ENCODE assay signal across 8 cellular contexts in the genomic region with DNA sequence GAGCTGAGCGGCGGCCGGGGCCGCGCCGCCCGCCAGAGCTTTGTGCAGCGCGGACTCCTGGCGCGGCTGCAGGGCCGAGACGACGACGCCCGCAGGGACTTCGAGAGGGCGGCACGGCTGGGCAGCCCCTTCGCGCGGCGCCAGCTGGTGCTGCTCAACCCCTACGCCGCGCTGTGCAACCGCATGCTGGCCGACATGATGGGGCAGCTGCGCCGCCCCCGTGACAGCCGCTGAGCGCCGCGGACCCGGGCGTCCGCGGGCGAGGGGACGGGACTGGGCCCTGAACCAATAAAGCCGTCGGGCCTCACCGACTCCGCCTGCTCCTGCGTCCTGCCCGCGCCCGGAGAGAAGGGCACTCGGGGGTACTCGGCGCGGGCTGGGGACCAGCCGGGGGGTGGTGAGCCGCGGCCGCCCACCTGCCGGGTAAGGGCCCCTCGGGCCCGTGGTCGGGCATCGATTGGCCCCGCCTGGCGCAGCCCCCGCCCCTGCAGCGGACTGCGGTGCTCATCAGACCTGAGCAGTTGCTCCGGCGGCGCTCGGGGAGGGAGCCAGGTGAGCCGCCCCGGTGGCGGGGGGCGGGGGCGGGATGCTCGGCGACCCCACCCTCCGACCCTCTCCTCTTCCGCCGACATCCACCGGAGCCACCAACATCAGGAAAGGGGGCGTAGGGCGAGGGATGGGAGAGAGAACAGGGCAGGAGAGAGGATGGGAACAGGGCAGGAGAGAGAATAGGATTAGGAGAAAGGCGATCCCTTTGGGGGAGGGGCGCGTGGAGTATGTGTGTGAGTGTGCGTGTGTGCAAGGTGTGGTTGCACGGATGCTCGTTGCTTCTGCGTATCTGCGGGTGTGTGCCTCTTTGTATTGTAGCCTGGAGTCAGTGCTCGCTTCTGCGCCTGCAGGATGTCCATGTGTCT. TPM values are rescaled to one million over a fixed set of nuclear protein-coding genes. Genes with fewer than 3 reads are reported as not detected.
DNase-seq lines count a peak whose midpoint lies in the region; ATAC-seq and TF ChIP-seq lines count a peak whose summit lies in the region.

Gene TMEM25, plus strand, starts transcription at position 510 of the 914 bp plus-strand sequence. CDS start 610 bp downstream, outside the sequence.

- ATAC-seq in HG03108 (IDR thresholded peaks at IDR 0.05; ENCODE audit: unreplicated experiment): peak; percentile 68

- peak within 1 kb of the TSS; percentile 95 to 99 (median 98) for H3K4me3 Mint-ChIP-seq in nephron

- peaks cover 14% of the 10 kb centered on the region for H3K4me1 ChIP-seq in OCI-LY7 (ENCODE audit: insufficient read depth, low read length, poor library complexity, severe bottlenecking)

- H3K27me3 Mint-ChIP-seq in nephron (ENCODE audit: low read depth): peaks cover 4% of the 10 kb centered on the region

- CTCF ChIA-PET in OCI-LY7 (lab: Charles Lee; ENCODE audit: unreplicated experiment): no interaction called here

- H3K4me2 ChIP-seq in OCI-LY7 (ENCODE audit: low read length): peak within 1 kb of the TSS; percentile 93

- H3K4me1 Mint-ChIP-seq in nephron: peaks cover 35% of the 10 kb centered on the region

- H3K36me3 Mint-ChIP-seq in nephron (ENCODE audit: low read depth): peaks cover 15% of the 10 kb centered on the region

- no peaks in the 10 kb centered on the region for H4K20me1 ChIP-seq in OCI-LY7 (ENCODE audit: insufficient read depth, low read length)

- intact Hi-C loops in OCI-LY7 (cut with micrococcal nuclease; ENCODE audit: unreplicated experiment): loop anchor here (1.0 kb wide), 1 partner anchor 95 kb away; the partner anchor contains the start of gene KMT2A

- BruUV-seq in OCI-LY7 (replicated peaks; lab: Mats Ljungman, UMichigan): no TSS peak

- TF ChIP-seq CTCF in OCI-LY7 (conservative IDR thresholded peaks at IDR 0.05; ENCODE audit: low read length) (no peak), fibroblast of the aortic adventitia (IDR thresholded peaks at IDR 0.05; ENCODE audit: insufficient read depth, low read length) (no peak), nephron (IDR thresholded peaks at IDR 0.05; ENCODE audit: unreplicated experiment in 3 of 3) (no peak)

- DNase-seq in NCI-H1417 (lab: John Stamatoyannopoulos, UW): peak; percentile 82 to 95 (median 89)
- DNase-seq in NCI-H1417 treated with DMSO at 0.1 percent for 48 hours (lab: John Stamatoyannopoulos, UW): no peak
- DNase-seq in OCI-LY7 (ENCODE audit: low spot score): peak; percentile 82
- peak; percentile 46 to 59 for DNase-seq in activated T-helper 1 cell treated with anti-CD3 and anti-CD28 coated beads, Interleukin-2, amount 50 U/mL, for 16 hours (ENCODE audit: low read depth in 1 of 2, low spot score in 1 of 2)
- peak; percentile 31 for DNase-seq in fibroblast of the aortic adventitia (ENCODE audit: low read depth)
- peak; percentile 51 to 77 (median 66) for DNase-seq in stimulated activated naive CD4-positive, alpha-beta T cell (lab: John Stamatoyannopoulos, UW)

- H3K4me3 ChIP-seq in OCI-LY7 (ENCODE audit: low read depth, low read length, poor library complexity, severe bottlenecking) (peak within 1 kb of the TSS; percentile 90), fibroblast of the aortic adventitia (ENCODE audit: low read depth, low read length) (peak within 1 kb of the TSS; percentile 70)

- H3K9me3 Mint-ChIP-seq in nephron: no peaks in the 10 kb centered on the region

- H3K27ac ChIP-seq in OCI-LY7 (ENCODE audit: low read depth, low read length, poor library complexity, severe bottlenecking): no peak within 1 kb of the TSS

- H3K36me3 ChIP-seq in OCI-LY7 (ENCODE audit: insufficient read depth, low read length): peaks cover 11% of the 10 kb centered on the region; the same call in 1 of the 2 replicates

- H3K79me2 ChIP-seq in OCI-LY7 (ENCODE audit: insufficient read depth, low read depth, low read length): no peaks in the 10 kb centered on the region

- no peaks in the 10 kb centered on the region for H3K9me2 ChIP-seq in OCI-LY7 (ENCODE audit: insufficient read depth, low read length)

- peak within 1 kb of the TSS; percentile 86 for H2AFZ ChIP-seq in OCI-LY7 (ENCODE audit: low read length)

- H3K9me3 ChIP-seq in OCI-LY7 (ENCODE audit: low read length): no peaks in the 10 kb centered on the region

- POLR2A ChIA-PET in OCI-LY7 (lab: Charles Lee): interaction anchor here (0.5 kb wide), 1 partner anchor 14 kb away, joined by 3 read pairs; no protein-coding TSS in a partner anchor

- H3K27ac Mint-ChIP-seq in nephron: peak within 1 kb of the TSS; percentile 94 to 98 (median 97)

RNA-seq across cellular contexts. Expression of gene TMEM25, which starts in this region (rescaled TPM):
- 14.0 and 16.0 TPM in 2 replicates for total RNA-seq in OCI-LY7 (2014; rRNA removed; shearing (Covaris generic))
- total RNA-seq in OCI-LY7 (2022) (10.7 and 11.7 TPM in 2 replicates), fibroblast of the aortic adventitia (ENCODE audit: low replicate concordance) (7.7 and 10.3 TPM in 2 replicates)
